ENCODE assay signal across 25 cellular contexts in the genomic region with DNA sequence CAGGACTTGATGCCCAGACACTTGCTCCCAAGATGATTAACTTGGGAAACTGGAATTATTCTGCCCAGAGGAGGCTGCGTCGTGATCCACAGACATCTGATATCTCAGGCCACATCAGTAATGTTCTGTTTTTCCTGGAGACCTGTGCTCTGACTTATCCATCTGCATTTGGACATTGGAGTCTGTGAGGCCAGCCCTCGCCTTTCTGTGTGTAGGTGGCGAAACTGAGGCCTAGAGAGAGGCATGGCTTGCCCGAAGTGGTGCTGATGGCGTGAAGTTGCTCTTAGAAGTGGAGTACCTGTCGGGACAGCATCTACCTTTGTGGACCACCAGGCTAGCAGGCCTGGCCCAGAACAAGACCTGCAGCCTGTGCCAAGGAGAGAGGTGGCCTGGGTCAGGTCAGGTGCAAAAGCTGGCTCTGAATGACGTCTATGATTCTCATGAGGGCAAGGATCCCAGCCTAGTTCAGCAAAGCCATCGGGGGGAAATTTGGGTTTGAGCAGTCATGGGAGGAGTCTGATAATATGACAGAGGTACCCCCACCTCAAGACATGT.
DNase-seq lines count a peak whose midpoint lies in the region; ATAC-seq and TF ChIP-seq lines count a peak whose summit lies in the region.
"Had no signal": no experiment of that assay in that cellular context is flagged by ENCODE, and none has a peak within 500 bp of the region (broad histone marks: within the 10 kb centered on the region; RNA-seq: fewer than 3 reads in every experiment).

No MANE protein-coding gene starts in this region.

- H3K79me2 ChIP-seq in trophoblast cell (ENCODE audit: control insufficient read depth, insufficient read depth, low read length, poor library complexity), result peaks cover 2% of the 10 kb centered on the region

- no peak overlapping the region for H4K12ac ChIP-seq in trophoblast cell (ENCODE audit: low read depth, low read length)

- no peak overlapping the region for H3K23ac ChIP-seq in trophoblast cell (ENCODE audit: low read length)

- no peak overlapping the region for H3K4me3 ChIP-seq in coronary artery
- no peak overlapping the region for H3K4me3 ChIP-seq in trophoblast cell (ENCODE audit: low read depth, low read length)
- H3K4me3 ChIP-seq in BE2C (ENCODE audit: low read depth, low read length), result no peak overlapping the region
- H3K4me3 ChIP-seq: GM12878, PC-9 had no signal

- peak overlapping the region; percentile 6 for H3K27ac Mint-ChIP-seq in stimulated activated naive B cell treated with anti-CD40 and anti-IgM and Interleukin-4, amounts not matched to agents 10 μg/mL and 1 μg/mL and 100 μg/mL, for 72 hours
- H3K27ac Mint-ChIP-seq: CD4-positive, alpha-beta memory T cell had no signal

- H3K36me3 Mint-ChIP-seq in stimulated activated naive B cell treated with anti-CD40 and anti-IgM and Interleukin-4, amounts not matched to agents 10 μg/mL and 1 μg/mL and 100 μg/mL, for 72 hours, result peaks cover 3 to 5% of the 10 kb centered on the region in 2 donors

- in situ Hi-C loops in GM13977 (cut with MboI; ENCODE audit: low pct_unique_long_range_greater_than_20kb, low sequenced_read_pairs, unreplicated experiment), result no loop called here

- H3K4me1 Mint-ChIP-seq in stimulated activated naive B cell treated with anti-CD40 and anti-IgM and Interleukin-4, amounts not matched to agents 10 μg/mL and 1 μg/mL and 100 μg/mL, for 72 hours, result peaks cover 10 to 11% of the 10 kb centered on the region in 2 donors

- no peak overlapping the region for H4K91ac ChIP-seq in trophoblast cell (ENCODE audit: low read depth, low read length)

- H2BK12ac ChIP-seq in trophoblast cell (ENCODE audit: low read length), result peak overlapping the region; percentile 35

- H3K9me3 ChIP-seq in trophoblast cell (ENCODE audit: insufficient read depth, low read depth, low read length) (peaks cover 7% of the 10 kb centered on the region), BE2C (no peaks in the 10 kb centered on the region)

- H3K4me1 ChIP-seq in trophoblast cell (ENCODE audit: control insufficient read depth in 1 of 2, insufficient read depth in 2 of 2, low read length in 2 of 2) (no peaks in the 10 kb centered on the region), BE2C (peaks cover 10% of the 10 kb centered on the region)

- no peaks in the 10 kb centered on the region for H3K79me1 ChIP-seq in trophoblast cell (ENCODE audit: low read length)

- H3K4ac ChIP-seq in trophoblast cell (ENCODE audit: low read depth, low read length), result no peak overlapping the region

- TF ChIP-seq CTCF in GM13977 (IDR thresholded peaks at IDR 0.05; ENCODE audit: extremely low read depth, insufficient read depth, missing control alignments), result no peak
- TF ChIP-seq CTCF in coronary artery (IDR thresholded peaks at IDR 0.05), result no peak
- TF ChIP-seq CTCF in BE2C (IDR thresholded peaks at IDR 0.05; ENCODE audit: low read depth, low read length), result no peak

- no peak overlapping the region for H3K18ac ChIP-seq in trophoblast cell (ENCODE audit: low read length)

- no peak overlapping the region for H2BK120ac ChIP-seq in trophoblast cell (ENCODE audit: insufficient read depth, low read length, poor library complexity)

- ATAC-seq in stimulated activated naive B cell treated with anti-CD40 and anti-IgM and Interleukin-4, amounts not matched to agents 10 μg/mL and 1 μg/mL and 100 μg/mL, for 72 hours (replicated peaks), result no peak
- ATAC-seq in HG03571 (IDR thresholded peaks at IDR 0.05; ENCODE audit: unreplicated experiment), result no peak
- ATAC-seq in HG02798 (IDR thresholded peaks at IDR 0.05; ENCODE audit: poor library complexity, unreplicated experiment), result no peak
- ATAC-seq: GM12878 had no signal

- H3K4me2 ChIP-seq in trophoblast cell (ENCODE audit: low read length), result no peak overlapping the region
- H3K4me2 ChIP-seq: PC-9 had no signal

- no peak overlapping the region for H3K27ac ChIP-seq in coronary artery
- H3K27ac ChIP-seq in trophoblast cell (ENCODE audit: low read depth, low read length), result no peak overlapping the region
- H3K27ac ChIP-seq: HL-60, PC-9 had no signal

- H3K9me3 Mint-ChIP-seq in stimulated activated naive B cell treated with anti-CD40 and anti-IgM and Interleukin-4, amounts not matched to agents 10 μg/mL and 1 μg/mL and 100 μg/mL, for 72 hours, result peaks cover 4 to 6% of the 10 kb centered on the region in 2 donors

- DNase-seq in GM13977 (ENCODE audit: low spot score), result peak; percentile 32
- DNase-seq in coronary artery (ENCODE audit: low spot score), result peak; percentile 71
- DNase-seq in trophoblast cell, result no peak
- no peak for DNase-seq in stimulated activated naive B cell treated with anti-CD40 and anti-IgM and Interleukin-4, amounts not matched to agents 10 μg/mL and 1 μg/mL and 100 μg/mL, for 72 hours
- DNase-seq in DMS114 treated with DMSO at 0.1 percent for 48 hours (lab: John Stamatoyannopoulos, UW; ENCODE audit: unreplicated experiment), result no peak
- DNase-seq in BE2C, result no peak
- DNase-seq: C1 segment of cervical spinal cord; CD4-positive, alpha-beta memory T cell; COR-L47; DMS79; EL; HCEC 1CT; NCI-H1092 treated with DMSO at 0.1 percent for 48 hours; NCI-H1436; NCI-H187; NCI-H446; NCI-H524 treated with DMSO at 0.1 percent for 48 hours; NCI-H82; RPMI8226; SHP77 had no signal

- no peak overlapping the region for H4K8ac ChIP-seq in trophoblast cell (ENCODE audit: low read depth, low read length)

- no peaks in the 10 kb centered on the region for H3K27me3 Mint-ChIP-seq in stimulated activated naive B cell treated with anti-CD40 and anti-IgM and Interleukin-4, amounts not matched to agents 10 μg/mL and 1 μg/mL and 100 μg/mL, for 72 hours

- H3K14ac ChIP-seq in trophoblast cell (ENCODE audit: low read length), result no peak overlapping the region

- no peak overlapping the region for H3K4me3 Mint-ChIP-seq in stimulated activated naive B cell treated with anti-CD40 and anti-IgM and Interleukin-4, amounts not matched to agents 10 μg/mL and 1 μg/mL and 100 μg/mL, for 72 hours
- H3K4me3 Mint-ChIP-seq: CD4-positive, alpha-beta memory T cell had no signal

- H3K9ac ChIP-seq in trophoblast cell (ENCODE audit: low read length), result no peak overlapping the region

- no peak overlapping the region for H2AFZ ChIP-seq in trophoblast cell (ENCODE audit: insufficient read depth, low read length, poor library complexity)
- H2AFZ ChIP-seq: PC-9 had no signal

- no peak overlapping the region for H2AK5ac ChIP-seq in trophoblast cell (ENCODE audit: low read length)

- H3K36me3 ChIP-seq in trophoblast cell (ENCODE audit: control insufficient read depth in 1 of 2, insufficient read depth in 2 of 2, low read length in 2 of 2) (no peaks in the 10 kb centered on the region), BE2C (no peaks in the 10 kb centered on the region)

- WGBS in trophoblast cell (ENCODE audit: extremely low coverage, insufficient coverage, insufficient read length), result no CpG with 5 or more reads among the region's 9 CpGs

- H2BK5ac ChIP-seq in trophoblast cell (ENCODE audit: low read depth, low read length, poor library complexity), result no peak overlapping the region

- no peaks in the 10 kb centered on the region for H3K27me3 ChIP-seq in trophoblast cell (ENCODE audit: insufficient read depth, low read length)
- no peaks in the 10 kb centered on the region for H3K27me3 ChIP-seq in BE2C

Comparison
In these comparisons a context has a peak if more than half of its experiments do, and no peak if none do; other contexts are left out.
1. DNase-seq: peak in GM13977 (single experiment) and coronary artery (single experiment); none in trophoblast cell (0 of 2), stimulated activated naive B cell treated with anti-CD40 and anti-IgM and Interleukin-4, amounts not matched to agents 10 μg/mL and 1 μg/mL and 100 μg/mL, for 72 hours (single experiment), DMS114 treated with DMSO at 0.1 percent for 48 hours (single experiment) and BE2C (single experiment).